ENCODE assay signal across 1 cellular context in genomic region chr1:148362141-148362929, GRCh38.
A peak's percentile ranks its signal among the peaks of the same experiment; 100 is the strongest.
TF ChIP-seq lines count a peak whose summit lies in the region.

No MANE protein-coding gene starts in this region.

TF ChIP-seq in HEK293, 187 proteins besides CTCF, POLR2A, EP300 and RAD21 (continued from another document and continues in another):
- TF ChIP-seq ZNF148 (tag by site-specific recombination; IDR thresholded peaks at IDR 0.05; ENCODE audit: borderline replicate concordance): no peak
- TF ChIP-seq ZNF10 (tag by site-specific recombination; IDR thresholded peaks at IDR 0.05): no peak
- no peak for TF ChIP-seq ZNF280D (tag by site-specific recombination; IDR thresholded peaks at IDR 0.05)
- TF ChIP-seq ZNF530 (tag by site-specific recombination; IDR thresholded peaks at IDR 0.05; ENCODE audit: low read depth): no peak
- no peak for TF ChIP-seq ZNF37A (tag by site-specific recombination; IDR thresholded peaks at IDR 0.05)
- no peak for TF ChIP-seq ZNF600 (tag by site-specific recombination; IDR thresholded peaks at IDR 0.05)
- TF ChIP-seq GLIS1 (tag by site-specific recombination; IDR thresholded peaks at IDR 0.05): peak; percentile 40
- no peak for TF ChIP-seq GFI1B (tag by site-specific recombination; IDR thresholded peaks at IDR 0.05)
- no peak for TF ChIP-seq ZNF2 (tag by site-specific recombination; IDR thresholded peaks at IDR 0.05)
- TF ChIP-seq ZNF19 (tag by site-specific recombination; IDR thresholded peaks at IDR 0.05; ENCODE audit: low read depth): no peak
- no peak for TF ChIP-seq HOXA7 (CRISPR knock-in tag; IDR thresholded peaks at IDR 0.05; ENCODE audit: borderline replicate concordance)
- TF ChIP-seq ZNF311 (tag by site-specific recombination; IDR thresholded peaks at IDR 0.05; ENCODE audit: borderline replicate concordance): no peak
- no peak for TF ChIP-seq ZEB2 (tag by site-specific recombination; IDR thresholded peaks at IDR 0.05)
- peak; percentile 41; the same call in 1 of the 2 replicates for TF ChIP-seq ZNF366 (tag by site-specific recombination; conservative IDR thresholded peaks at IDR 0.05)
- no peak for TF ChIP-seq ZNF626 (tag by site-specific recombination; IDR thresholded peaks at IDR 0.05)
- TF ChIP-seq ZNF350 (tag by site-specific recombination; IDR thresholded peaks at IDR 0.05): no peak
- peak; percentile 55; the same call in 1 of the 2 replicates for TF ChIP-seq HIC1 (tag by site-specific recombination; IDR thresholded peaks at IDR 0.05)
- TF ChIP-seq ZNF140 (tag by site-specific recombination; IDR thresholded peaks at IDR 0.05): no peak
- TF ChIP-seq ZNF510 (tag by site-specific recombination; IDR thresholded peaks at IDR 0.05; ENCODE audit: insufficient replicate concordance): no peak
- TF ChIP-seq ZFP69B (tag by site-specific recombination; IDR thresholded peaks at IDR 0.05): no peak
- TF ChIP-seq ZNF354C (tag by site-specific recombination; IDR thresholded peaks at IDR 0.05; ENCODE audit: borderline replicate concordance, low read depth): no peak
- TF ChIP-seq ZNF747 (tag by site-specific recombination; IDR thresholded peaks at IDR 0.05): no peak
- no peak for TF ChIP-seq ZNF555 (tag by site-specific recombination; conservative IDR thresholded peaks at IDR 0.05)
- no peak for TF ChIP-seq HOXD13 (CRISPR knock-in tag; IDR thresholded peaks at IDR 0.05; ENCODE audit: borderline replicate concordance)
- TF ChIP-seq ZNF16 (tag by site-specific recombination; IDR thresholded peaks at IDR 0.05; ENCODE audit: low read depth): no peak
- no peak for TF ChIP-seq OSR2 (tag by site-specific recombination; IDR thresholded peaks at IDR 0.05)
- peak; percentile 69 for TF ChIP-seq PRDM10 (tag by site-specific recombination; IDR thresholded peaks at IDR 0.05)
- peak; percentile 71 for TF ChIP-seq KLF1 (tag by site-specific recombination; IDR thresholded peaks at IDR 0.05)
- no peak for TF ChIP-seq ZNF791 (tag by site-specific recombination; IDR thresholded peaks at IDR 0.05)
- no peak for TF ChIP-seq RBAK (tag by site-specific recombination; IDR thresholded peaks at IDR 0.05)
- no peak for TF ChIP-seq ZNF274 (IDR thresholded peaks at IDR 0.05; ENCODE audit: low read length)
- TF ChIP-seq ZNF274 (tag by site-specific recombination; IDR thresholded peaks at IDR 0.05; ENCODE audit: borderline replicate concordance): no peak
- TF ChIP-seq ZXDB (tag by site-specific recombination; IDR thresholded peaks at IDR 0.05): 0 out of 2 replicates have a peak, but pooled peaks have one; percentile 12
- no peak for TF ChIP-seq PATZ1 (tag by site-specific recombination; IDR thresholded peaks at IDR 0.05)
- no peak for TF ChIP-seq KLF7 (tag by site-specific recombination; IDR thresholded peaks at IDR 0.05; ENCODE audit: borderline replicate concordance)
- TF ChIP-seq ZNF398 (tag by site-specific recombination; IDR thresholded peaks at IDR 0.05): peak; percentile 66
- no peak for TF ChIP-seq ZFP37 (tag by site-specific recombination; IDR thresholded peaks at IDR 0.05)
- TF ChIP-seq ZNF211 (tag by site-specific recombination; IDR thresholded peaks at IDR 0.05; ENCODE audit: low read depth): no peak
- TF ChIP-seq GLIS2 (tag by site-specific recombination; IDR thresholded peaks at IDR 0.05): no peak
- TF ChIP-seq ZNF707 (tag by site-specific recombination; IDR thresholded peaks at IDR 0.05): no peak
- TF ChIP-seq ZNF362 (tag by site-specific recombination; IDR thresholded peaks at IDR 0.05): no peak
- no peak for TF ChIP-seq ZNF248 (tag by site-specific recombination; IDR thresholded peaks at IDR 0.05)
- TF ChIP-seq ZBTB21 (tag by site-specific recombination; IDR thresholded peaks at IDR 0.05): peak; percentile 80
- TF ChIP-seq ZNF335 (tag by site-specific recombination; conservative IDR thresholded peaks at IDR 0.05): no peak
- no peak for TF ChIP-seq ZNF18 (tag by site-specific recombination; IDR thresholded peaks at IDR 0.05)
- no peak for TF ChIP-seq ZNF48 (tag by site-specific recombination; IDR thresholded peaks at IDR 0.05)
- no peak for TF ChIP-seq ZSCAN4 (tag by site-specific recombination; IDR thresholded peaks at IDR 0.05)
